7 cellular contexts compared by ENCODE assay signal in the genomic region with DNA sequence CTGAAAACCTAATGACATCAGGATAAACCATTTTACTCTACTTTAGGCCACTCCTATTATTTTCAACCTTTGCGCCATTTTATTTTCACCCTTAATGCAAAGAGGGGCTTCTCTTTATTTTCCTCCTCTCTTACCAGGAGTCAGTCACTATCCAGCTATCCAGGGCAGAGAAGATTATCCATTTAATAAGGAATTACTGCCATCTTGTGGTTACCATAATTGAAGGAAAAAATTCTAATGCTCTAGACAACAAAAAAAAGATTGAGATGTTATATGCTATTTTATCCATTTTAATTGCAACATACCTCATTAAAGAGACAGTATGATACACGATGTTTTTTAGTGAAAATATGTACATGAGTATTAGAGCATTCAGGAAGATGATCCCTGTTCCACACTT.
A peak's percentile ranks its signal among the peaks of the same experiment; 100 is the strongest.
DNase-seq lines count a peak whose midpoint lies in the region; ATAC-seq and TF ChIP-seq lines count a peak whose summit lies in the region.

No MANE protein-coding gene starts in this region.

- H3K4me1 Mint-ChIP-seq in nephron progenitor cell: peaks cover 10% of the 10 kb centered on the region
- no peaks in the 10 kb centered on the region for H3K4me1 Mint-ChIP-seq in activated CD8-positive, alpha-beta memory T cell treated with anti-CD3 and anti-CD28 coated beads, Interleukin-2, amount 10 ng/mL, durations not matched to agents 7 days and 5 days

- CTCF ChIA-PET in mammary epithelial cell (lab: Charles Lee; ENCODE audit: low non-redundant PET): no interaction called here
- CTCF ChIA-PET in activated CD8-positive, alpha-beta memory T cell treated with anti-CD3 and anti-CD28 coated beads, Interleukin-2, amount 10 ng/mL, durations not matched to agents 7 days and 5 days (lab: Charles Lee): no interaction called here

- DNase-seq in GM13977 (ENCODE audit: low spot score) (no peak), NCI-H226 (peak; percentile 11), mammary epithelial cell (no peak), nephron progenitor cell (no peak), hypothalamus (lab: John Stamatoyannopoulos, UW) (no peak), iPS-NIHi7 (ENCODE audit: extremely low spot score) (no peak)
- no peak for DNase-seq in activated CD8-positive, alpha-beta memory T cell treated with anti-CD3 and anti-CD28 coated beads, Interleukin-2, amount 10 ng/mL, durations not matched to agents 7 days and 5 days

- no peaks in the 10 kb centered on the region for H3K79me2 ChIP-seq in mammary epithelial cell (ENCODE audit: insufficient read depth, low read length)

- dilution Hi-C loops in mammary epithelial cell (cut with HindIII; ENCODE audit: low sequenced_read_pairs): no loop called here

- peaks cover 4% of the 10 kb centered on the region for H3K4me1 ChIP-seq in mammary epithelial cell (ENCODE audit: insufficient read depth, low read length)

- H2AFZ ChIP-seq in mammary epithelial cell (ENCODE audit: low read depth, low read length): no peak overlapping the region

- no peaks in the 10 kb centered on the region for H3K36me3 ChIP-seq in mammary epithelial cell (ENCODE audit: insufficient read depth, low read length)

- no peak overlapping the region for H3K4me2 ChIP-seq in mammary epithelial cell (ENCODE audit: insufficient read depth, low read depth, low read length)

- H3K27me3 Mint-ChIP-seq in nephron progenitor cell (ENCODE audit: low read depth, poor library complexity): peaks cover 1% of the 10 kb centered on the region
- no peaks in the 10 kb centered on the region for H3K27me3 Mint-ChIP-seq in activated CD8-positive, alpha-beta memory T cell treated with anti-CD3 and anti-CD28 coated beads, Interleukin-2, amount 10 ng/mL, durations not matched to agents 7 days and 5 days

- peaks cover 14% of the 10 kb centered on the region for H3K9me3 Mint-ChIP-seq in nephron progenitor cell
- no peaks in the 10 kb centered on the region for H3K9me3 Mint-ChIP-seq in activated CD8-positive, alpha-beta memory T cell treated with anti-CD3 and anti-CD28 coated beads, Interleukin-2, amount 10 ng/mL, durations not matched to agents 7 days and 5 days (ENCODE audit: low read depth)

- 27% methylated on average over 2 of the region's 2 CpGs for WGBS in mammary epithelial cell (ENCODE audit: low coverage, missing lambda C conversion rate)

- no peak overlapping the region for H3K4me3 Mint-ChIP-seq in nephron progenitor cell
- H3K4me3 Mint-ChIP-seq in activated CD8-positive, alpha-beta memory T cell treated with anti-CD3 and anti-CD28 coated beads, Interleukin-2, amount 10 ng/mL, durations not matched to agents 7 days and 5 days: no peak overlapping the region

- no peaks in the 10 kb centered on the region for H3K36me3 Mint-ChIP-seq in nephron progenitor cell (ENCODE audit: low read depth)
- no peaks in the 10 kb centered on the region for H3K36me3 Mint-ChIP-seq in activated CD8-positive, alpha-beta memory T cell treated with anti-CD3 and anti-CD28 coated beads, Interleukin-2, amount 10 ng/mL, durations not matched to agents 7 days and 5 days

- H3K27ac ChIP-seq in mammary epithelial cell (ENCODE audit: insufficient read depth, low read depth, low read length): no peak overlapping the region

- in situ Hi-C loops in GM13977 (cut with MboI; ENCODE audit: low pct_unique_long_range_greater_than_20kb, low sequenced_read_pairs, unreplicated experiment) (loop anchor here (25.0 kb wide), 4 partner anchors 207 to 993 kb away; no protein-coding TSS in a partner anchor), mammary epithelial cell (cut with MboI; ENCODE audit: low sequenced_read_pairs in 2 of 2) (loop anchor here (25.0 kb wide), 3 partner anchors 407 to 993 kb away; no protein-coding TSS in a partner anchor)

- ATAC-seq in activated CD8-positive, alpha-beta memory T cell treated with anti-CD3 and anti-CD28 coated beads, Interleukin-2, amount 10 ng/mL, durations not matched to agents 7 days and 5 days: no peak

- no peaks in the 10 kb centered on the region for H3K27me3 ChIP-seq in mammary epithelial cell (ENCODE audit: insufficient read depth, low read length)

- TF ChIP-seq CTCF in GM13977 (IDR thresholded peaks at IDR 0.05; ENCODE audit: extremely low read depth, insufficient read depth, missing control alignments) (peak; percentile 10), mammary epithelial cell (conservative IDR thresholded peaks at IDR 0.05 in 1 of 2, IDR thresholded peaks at IDR 0.05 in 1 of 2; ENCODE audit: extremely low read depth in 1 of 2, insufficient read depth in 1 of 2, low read depth in 1 of 2, low read length in 2 of 2) (peak; percentile 33 to 52), nephron progenitor cell (IDR thresholded peaks at IDR 0.05) (peak; percentile 44)

- BruUV-seq in mammary epithelial cell (replicated peaks; lab: Mats Ljungman, UMichigan): no TSS peak

- no peaks in the 10 kb centered on the region for H4K20me1 ChIP-seq in mammary epithelial cell (ENCODE audit: insufficient read depth, low read length)

- no peak overlapping the region for H3K27ac Mint-ChIP-seq in nephron progenitor cell
- H3K27ac Mint-ChIP-seq in activated CD8-positive, alpha-beta memory T cell treated with anti-CD3 and anti-CD28 coated beads, Interleukin-2, amount 10 ng/mL, durations not matched to agents 7 days and 5 days: no peak overlapping the region

- intact Hi-C loops in mammary epithelial cell (cut with micrococcal nuclease): loop anchor here (1.0 to 2.0 kb wide), 6 partner anchors 155 to 1632 kb away; no protein-coding TSS in a partner anchor

- no peak overlapping the region for H3K4me3 ChIP-seq in mammary epithelial cell (replicated peaks in 1 of 3; ENCODE audit: insufficient read depth in 1 of 3, low read depth in 2 of 3, low read length in 3 of 3)

- H3K9ac ChIP-seq in mammary epithelial cell (ENCODE audit: insufficient read depth, low read length): no peak overlapping the region

- no peaks in the 10 kb centered on the region for H3K9me3 ChIP-seq in mammary epithelial cell (replicated peaks; ENCODE audit: insufficient read depth, low read length)
